In genomic region chr3:118097660-118098059, GRCh38 we compare ENCODE assay signal across 26 cellular contexts.
"Had no signal": no experiment of that assay in that cellular context is flagged by ENCODE, and none has a peak within 500 bp of the region (broad histone marks: within the 10 kb centered on the region; RNA-seq: fewer than 3 reads in every experiment).

No MANE protein-coding gene starts in this region.

- H3K27me3 ChIP-seq: colonic mucosa, esophagus squamous epithelium, gastrocnemius medialis, heart right ventricle, left lung had no signal

- FAIRE-seq: endometrium, islet of Langerhans, keratinocyte had no signal

- ATAC-seq: effector memory CD8-positive, alpha-beta T cell; esophagus mucosa; gastrocnemius medialis; heart right ventricle; left cardiac atrium; left lung; left ventricle myocardium superior; lower lobe of right lung; mucosa of descending colon had no signal

- H3K4me1 ChIP-seq: colonic mucosa, gastrocnemius medialis, left lung, lower lobe of right lung had no signal

- H3K9me3 ChIP-seq: colonic mucosa, gastrocnemius medialis, lower lobe of right lung had no signal

- DNase-seq: colonic mucosa; cortex of kidney; effector CD8-positive, alpha-beta T cell; effector memory CD8-positive, alpha-beta T cell; endodermal cell; erythroblast; esophagus squamous epithelium; foreskin fibroblast; foreskin melanocyte; gastrocnemius medialis; glutamatergic neuron; head of caudate nucleus; heart right ventricle; hippocampal formation; left cardiac atrium; left lung; left ventricle myocardium superior; lower lobe of right lung; mesenchymal stem cell; mucosa of descending colon; naive B cell had no signal

- H3K4me3 ChIP-seq: colonic mucosa, esophagus squamous epithelium, gastrocnemius medialis, heart right ventricle, left lung, lower lobe of right lung, mucosa of descending colon had no signal

- H3K27ac ChIP-seq: colonic mucosa, epithelial cell of prostate, esophagus squamous epithelium, gastrocnemius medialis, heart right ventricle, left lung, lower lobe of right lung had no signal

- H3K36me3 ChIP-seq: colonic mucosa, esophagus squamous epithelium, gastrocnemius medialis, heart right ventricle, left lung, lower lobe of right lung had no signal
